Comparison of ENCODE assay signal across 22 cellular contexts in genomic region chr9:99745085-99745484, GRCh38.
"Had no signal": no experiment of that assay in that cellular context is flagged by ENCODE, and none has a peak within 500 bp of the region (broad histone marks: within the 10 kb centered on the region; RNA-seq: fewer than 3 reads in every experiment).

No MANE protein-coding gene starts in this region.

- H3K4me3 Mint-ChIP-seq: mesothelial cell of epicardium; naive B cell; nephron progenitor cell; stimulated activated effector memory CD8-positive, alpha-beta T cell treated with anti-CD3 and anti-CD28 coated beads, Interleukin-12 subunit alpha, Interleukin-12 subunit beta, amount 100 ng/mL, for 72 hours; type B pancreatic cell had no signal

- H3K36me3 ChIP-seq: lower lobe of right lung, ovary, sigmoid colon, stomach, tibial artery had no signal

- H3K36me3 Mint-ChIP-seq: mesothelial cell of epicardium; naive B cell; stimulated activated effector memory CD8-positive, alpha-beta T cell treated with anti-CD3 and anti-CD28 coated beads, Interleukin-12 subunit alpha, Interleukin-12 subunit beta, amount 100 ng/mL, for 72 hours; type B pancreatic cell had no signal

- H3K27ac ChIP-seq: lower lobe of right lung, ovary, psoas muscle, sigmoid colon, stomach, testis, tibial artery had no signal

- H3K4me1 ChIP-seq: lower lobe of right lung, psoas muscle, sigmoid colon, stomach, testis, tibial artery had no signal

- H3K4me3 ChIP-seq: lower lobe of right lung, mucosa of descending colon, ovary, psoas muscle, sigmoid colon, stomach, testis, tibial artery had no signal

- ATAC-seq: left ventricle myocardium superior; lower lobe of right lung; mucosa of descending colon; psoas muscle; right cardiac atrium; stimulated activated effector memory CD8-positive, alpha-beta T cell treated with anti-CD3 and anti-CD28 coated beads, Interleukin-12 subunit alpha, Interleukin-12 subunit beta, amount 100 ng/mL, for 72 hours had no signal

- H3K9me3 ChIP-seq: lower lobe of right lung, mucosa of descending colon, ovary, psoas muscle, sigmoid colon, stomach, testis, tibial artery had no signal

- FAIRE-seq: keratinocyte had no signal

- H3K27me3 Mint-ChIP-seq: type B pancreatic cell had no signal

- H3K4me1 Mint-ChIP-seq: nephron progenitor cell; stimulated activated effector memory CD8-positive, alpha-beta T cell treated with anti-CD3 and anti-CD28 coated beads, Interleukin-12 subunit alpha, Interleukin-12 subunit beta, amount 100 ng/mL, for 72 hours had no signal

- H3K27me3 ChIP-seq: ovary, sigmoid colon, stomach, testis, tibial artery had no signal

- DNase-seq: cortex of kidney; left ventricle myocardium superior; lower lobe of right lung; mucosa of descending colon; naive B cell; nephron progenitor cell; occipital lobe; ovary; posterior cingulate gyrus; psoas muscle; right cardiac atrium; sigmoid colon; stimulated activated CD4-positive, alpha-beta T cell treated with anti-CD3 and anti-CD28 coated beads, Interleukin-2, amount 100 ng/mL, for 24 hours; stimulated activated CD4-positive, alpha-beta T cell treated with anti-CD3 and anti-CD28 coated beads, Interleukin-4, amount 100 ng/mL, for 24 hours; stimulated activated naive CD4-positive, alpha-beta T cell treated with Interleukin-2 at 50 U/mL for 16 hours; stomach; testis; tibial artery had no signal

- H3K27ac Mint-ChIP-seq: mesothelial cell of epicardium; nephron progenitor cell; stimulated activated effector memory CD8-positive, alpha-beta T cell treated with anti-CD3 and anti-CD28 coated beads, Interleukin-12 subunit alpha, Interleukin-12 subunit beta, amount 100 ng/mL, for 72 hours; type B pancreatic cell had no signal

- H3K9me3 Mint-ChIP-seq: naive B cell; nephron progenitor cell; stimulated activated effector memory CD8-positive, alpha-beta T cell treated with anti-CD3 and anti-CD28 coated beads, Interleukin-12 subunit alpha, Interleukin-12 subunit beta, amount 100 ng/mL, for 72 hours; type B pancreatic cell had no signal
